1 cellular context compared by ENCODE assay signal in the genomic region with DNA sequence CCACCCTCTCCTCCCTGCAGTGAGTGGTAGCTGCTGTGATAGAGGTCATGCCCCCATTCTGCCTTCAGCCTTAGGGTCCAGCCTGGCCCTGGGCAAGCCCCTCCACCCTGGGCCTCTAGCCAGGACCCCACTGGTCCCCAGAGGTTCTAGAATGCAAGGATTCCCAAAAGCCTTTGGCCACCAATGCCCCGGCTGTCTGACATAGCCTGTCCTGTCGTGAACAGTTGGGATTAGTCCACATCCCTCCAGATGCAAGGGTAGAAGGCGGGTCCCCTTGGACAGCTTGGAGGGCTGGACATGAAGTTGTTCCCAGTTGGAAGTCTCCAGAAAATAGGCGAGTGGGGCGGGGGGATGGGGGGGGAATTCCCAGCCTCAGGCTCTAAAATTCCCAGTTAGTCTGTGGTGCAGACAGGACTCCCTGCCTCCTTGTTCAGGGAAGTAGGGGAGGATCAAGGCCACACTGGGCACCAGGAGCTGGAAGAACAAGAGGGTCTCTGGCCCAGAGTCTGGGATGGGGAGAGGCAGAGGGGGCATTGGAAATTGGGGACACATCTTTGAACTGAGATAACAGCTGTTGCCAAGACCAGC.
TF ChIP-seq lines count a peak whose summit lies in the region.

No MANE protein-coding gene starts in this region.

TF ChIP-seq in H1, 55 proteins besides CTCF, POLR2A, EP300 and RAD21:
- TF ChIP-seq SRF (IDR thresholded peaks at IDR 0.05; ENCODE audit: low read depth, low read length) (no peak), POU5F1 (IDR thresholded peaks at IDR 0.05; ENCODE audit: low read depth, low read length) (no peak), CHD1 (IDR thresholded peaks at IDR 0.05; ENCODE audit: low read depth, low read length) (no peak), SP1 (IDR thresholded peaks at IDR 0.05; ENCODE audit: low read depth, low read length) (no peak), SP4 (IDR thresholded peaks at IDR 0.05; ENCODE audit: low read length) (no peak), CBX5 (IDR thresholded peaks at IDR 0.05; ENCODE audit: low read depth, low read length) (no peak), TCF12 (IDR thresholded peaks at IDR 0.05; ENCODE audit: low read depth, low read length) (no peak), RFX5 (IDR thresholded peaks at IDR 0.05; ENCODE audit: borderline replicate concordance, low read depth, low read length) (no peak), ATF3 (IDR thresholded peaks at IDR 0.05; ENCODE audit: insufficient read depth, low read depth, low read length) (no peak), RXRA (IDR thresholded peaks at IDR 0.05; ENCODE audit: insufficient read depth, low read depth, low read length) (no peak), EZH2 (IDR thresholded peaks at IDR 0.05; ENCODE audit: low read depth, low read length, severe bottlenecking) (no peak), YY1 (IDR thresholded peaks at IDR 0.05; ENCODE audit: low read depth, low read length) (no peak), CHD2 (IDR thresholded peaks at IDR 0.05; ENCODE audit: low read length) (no peak), KDM5A (IDR thresholded peaks at IDR 0.05; ENCODE audit: low read length) (no peak), FOSL1 (IDR thresholded peaks at IDR 0.05; ENCODE audit: insufficient read depth, low read depth, low read length) (no peak), CHD7 (IDR thresholded peaks at IDR 0.05; ENCODE audit: insufficient replicate concordance, low read length) (no peak), EGR1 (IDR thresholded peaks at IDR 0.05; ENCODE audit: borderline replicate concordance, low read depth, low read length) (no peak)
- TF ChIP-seq, protein P1, sequence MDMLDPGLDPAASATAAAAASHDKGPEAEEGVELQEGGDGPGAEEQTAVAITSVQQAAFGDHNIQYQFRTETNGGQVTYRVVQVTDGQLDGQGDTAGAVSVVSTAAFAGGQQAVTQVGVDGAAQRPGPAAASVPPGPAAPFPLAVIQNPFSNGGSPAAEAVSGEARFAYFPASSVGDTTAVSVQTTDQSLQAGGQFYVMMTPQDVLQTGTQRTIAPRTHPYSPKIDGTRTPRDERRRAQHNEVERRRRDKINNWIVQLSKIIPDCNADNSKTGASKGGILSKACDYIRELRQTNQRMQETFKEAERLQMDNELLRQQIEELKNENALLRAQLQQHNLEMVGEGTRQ (IDR thresholded peaks at IDR 0.05; ENCODE audit: low read length) = no peak
